In the genomic region with DNA sequence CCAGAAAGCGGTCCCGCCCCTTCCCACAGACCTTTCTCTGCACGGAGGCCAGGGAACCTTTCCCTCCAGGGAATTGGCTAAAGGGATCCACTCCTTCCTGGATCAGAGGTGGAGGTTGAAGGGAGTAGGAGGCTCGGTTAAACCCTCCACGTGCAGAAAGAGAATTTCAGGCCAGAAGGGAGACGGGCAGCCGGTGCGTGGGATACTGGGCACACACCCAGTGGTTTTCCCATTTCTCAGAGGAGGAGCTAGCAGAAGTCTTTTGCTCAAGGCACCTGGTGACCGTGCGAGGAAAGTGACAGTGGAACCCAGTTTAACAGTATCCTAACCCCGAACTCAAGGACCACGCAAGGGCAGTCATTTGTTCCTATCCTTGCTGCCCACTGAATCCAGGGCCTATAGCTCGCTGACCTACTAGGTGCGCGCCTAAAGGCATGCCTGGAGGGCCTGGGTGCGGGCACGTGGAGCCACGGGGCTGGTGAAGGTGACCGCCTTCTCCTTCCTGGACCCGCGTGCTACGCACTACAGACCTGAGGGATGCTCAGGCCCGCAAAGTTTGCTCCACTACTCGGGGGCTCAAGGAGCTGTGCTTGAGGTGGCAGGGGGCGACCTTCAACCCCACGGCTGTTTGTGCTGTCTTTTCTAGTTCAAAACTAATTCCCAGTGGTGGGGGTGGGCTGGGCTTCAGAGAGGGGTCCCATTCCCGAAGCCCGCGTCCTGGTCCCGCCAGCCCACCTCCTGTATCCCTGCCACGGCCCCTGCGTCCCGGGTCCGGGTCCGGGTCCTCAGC, we compare ENCODE assay signal across 12 cellular contexts. TPM values are rescaled to one million over a fixed set of nuclear protein-coding genes. Genes with fewer than 3 reads are reported as not detected.
DNase-seq lines count a peak whose midpoint lies in the region; ATAC-seq, FAIRE-seq and TF ChIP-seq lines count a peak whose summit lies in the region.
"Had no signal": no experiment of that assay in that cellular context is flagged by ENCODE, and none has a peak within 500 bp of the region (broad histone marks: within the 10 kb centered on the region; RNA-seq: fewer than 3 reads in every experiment).

No MANE protein-coding gene starts in this region.

- TF ChIP-seq CTCF in testis (IDR thresholded peaks at IDR 0.05) = no peak

- H3K9me3 ChIP-seq in testis = no peaks in the 10 kb centered on the region

- no peak for ATAC-seq in activated T-cell treated with anti-CD3 and anti-CD28 coated beads, Interleukin-2, amount 50 U/mL, for 72 hours (replicated peaks in 1 of 2)
- ATAC-seq in activated naive CD8-positive, alpha-beta T cell treated with anti-CD3 and anti-CD28 coated beads, Interleukin-2, amount 50 U/mL, for 24 hours = no peak
- no peak for ATAC-seq in GM18861 (IDR thresholded peaks at IDR 0.05; ENCODE audit: unreplicated experiment)

- H3K27me3 ChIP-seq in testis = no peaks in the 10 kb centered on the region

- peak overlapping the region; percentile 32 to 51 for H3K4me3 Mint-ChIP-seq in activated T-cell treated with anti-CD3 and anti-CD28 coated beads, Interleukin-2, amount 50 U/mL, for 72 hours
- peak overlapping the region; percentile 17 for H3K4me3 Mint-ChIP-seq in activated naive CD8-positive, alpha-beta T cell treated with anti-CD3 and anti-CD28 coated beads, Interleukin-2, amount 50 U/mL, for 24 hours

- H3K4me1 ChIP-seq in testis = peaks cover 4% of the 10 kb centered on the region

- no peaks in the 10 kb centered on the region for H3K36me3 ChIP-seq in testis (ENCODE audit: low read depth, missing control alignments)

- intact Hi-C loops in testis (cut with DNase I; ENCODE audit: low total_unique reads) = no loop called here

- H3K27me3 Mint-ChIP-seq in activated T-cell treated with anti-CD3 and anti-CD28 coated beads, Interleukin-2, amount 50 U/mL, for 72 hours (ENCODE audit: low read depth) = peaks cover 22% of the 10 kb centered on the region
- H3K27me3 Mint-ChIP-seq in activated naive CD8-positive, alpha-beta T cell treated with anti-CD3 and anti-CD28 coated beads, Interleukin-2, amount 50 U/mL, for 24 hours = peaks cover 2% of the 10 kb centered on the region

- no peaks in the 10 kb centered on the region for H3K36me3 Mint-ChIP-seq in activated T-cell treated with anti-CD3 and anti-CD28 coated beads, Interleukin-2, amount 50 U/mL, for 72 hours (ENCODE audit: insufficient read depth in 2 of 2)
- H3K36me3 Mint-ChIP-seq in activated naive CD8-positive, alpha-beta T cell treated with anti-CD3 and anti-CD28 coated beads, Interleukin-2, amount 50 U/mL, for 24 hours (ENCODE audit: low read depth) = no peaks in the 10 kb centered on the region

- no peaks in the 10 kb centered on the region for H3K9me3 Mint-ChIP-seq in activated T-cell treated with anti-CD3 and anti-CD28 coated beads, Interleukin-2, amount 50 U/mL, for 72 hours
- H3K9me3 Mint-ChIP-seq in activated naive CD8-positive, alpha-beta T cell treated with anti-CD3 and anti-CD28 coated beads, Interleukin-2, amount 50 U/mL, for 24 hours = no peaks in the 10 kb centered on the region

- H3K27ac ChIP-seq in testis = no peak overlapping the region

- WGBS in testis, 2 donors = 10 to 61% methylated on average over 6 to 19 of the region's 35 CpGs

- H3K4me3 ChIP-seq in testis = peak overlapping the region; percentile 39 to 45

- no peak for TF ChIP-seq POLR2A in testis (IDR thresholded peaks at IDR 0.05)

- peaks cover 16% of the 10 kb centered on the region for H3K4me1 Mint-ChIP-seq in activated T-cell treated with anti-CD3 and anti-CD28 coated beads, Interleukin-2, amount 50 U/mL, for 72 hours (ENCODE audit: low read depth)
- peaks cover 23% of the 10 kb centered on the region for H3K4me1 Mint-ChIP-seq in activated naive CD8-positive, alpha-beta T cell treated with anti-CD3 and anti-CD28 coated beads, Interleukin-2, amount 50 U/mL, for 24 hours

- no peak for FAIRE-seq in frontal cortex (lab: Jason Lieb, UNC)
- FAIRE-seq: endothelial cell of umbilical vein, urothelium cell line had no signal

- H3K27ac Mint-ChIP-seq in activated T-cell treated with anti-CD3 and anti-CD28 coated beads, Interleukin-2, amount 50 U/mL, for 72 hours = no peak overlapping the region
- H3K27ac Mint-ChIP-seq in activated naive CD8-positive, alpha-beta T cell treated with anti-CD3 and anti-CD28 coated beads, Interleukin-2, amount 50 U/mL, for 24 hours = no peak overlapping the region

- DNase-seq in activated T-cell treated with anti-CD3 and anti-CD28 coated beads, Interleukin-2, amount 50 U/mL, for 72 hours = no peak
- no peak for DNase-seq in activated T-cell treated with anti-CD3 and anti-CD28 coated beads, Interleukin-2, amount 50 U/mL, for 1 hour
- no peak for DNase-seq in activated naive CD8-positive, alpha-beta T cell treated with anti-CD3 and anti-CD28 coated beads, Interleukin-2, amount 50 U/mL, for 24 hours
- DNase-seq in islet precursor cell (peak; percentile 50), testis (peak; percentile 14), NCI-H1105 (lab: John Stamatoyannopoulos, UW) (no peak), frontal cortex (ENCODE audit: low spot score in 2 of 2) (no peak)
- DNase-seq: GOT3, NCI-H2171 treated with DMSO at 0.1 percent for 48 hours had no signal

RNA-seq across cellular contexts. Expression of a gene that starts 0.6 kb away (rescaled TPM):
- 1 to 10 TPM; 1.4 to 2.8 TPM for total RNA-seq in activated T-cell treated with anti-CD3 and anti-CD28 coated beads, Interleukin-2, amount 50 U/mL, for 72 hours
- total RNA-seq in testis (10 to 100 TPM; 21.3 to 28.1 TPM), frontal cortex (313 TPM)
- polyA plus RNA-seq in testis (ENCODE audit: insufficient read depth, low read depth, low replicate concordance) = 4.7 TPM

Comparison
In these comparisons a context has a peak if more than half of its experiments do, and no peak if none do; other contexts are left out.
1. DNase-seq: peak in islet precursor cell (single experiment) and testis (single experiment); none in activated T-cell treated with anti-CD3 and anti-CD28 coated beads, Interleukin-2, amount 50 U/mL, for 72 hours (0 of 2), activated T-cell treated with anti-CD3 and anti-CD28 coated beads, Interleukin-2, amount 50 U/mL, for 1 hour (single experiment), activated naive CD8-positive, alpha-beta T cell treated with anti-CD3 and anti-CD28 coated beads, Interleukin-2, amount 50 U/mL, for 24 hours (single experiment), NCI-H1105 (single experiment) and frontal cortex (0 of 2).
2. RNA of a gene that starts 0.6 kb away (total RNA-seq): 313 TPM in frontal cortex (single experiment); 21.3 to 28.1 TPM in testis and 1.4 to 2.8 TPM in activated T-cell treated with anti-CD3 and anti-CD28 coated beads, Interleukin-2, amount 50 U/mL, for 72 hours; every median in the first group is over 10 times any median in the second.